ENCODE assay signal across 16 cellular contexts in genomic region chr6:123972600-123973294, GRCh38.
A peak's percentile ranks its signal among the peaks of the same experiment; 100 is the strongest.
DNase-seq lines count a peak whose midpoint lies in the region; ATAC-seq and TF ChIP-seq lines count a peak whose summit lies in the region.
"Had no signal": no experiment of that assay in that cellular context is flagged by ENCODE, and none has a peak within 500 bp of the region (broad histone marks: within the 10 kb centered on the region; RNA-seq: fewer than 3 reads in every experiment).

No MANE protein-coding gene starts in this region.

- peaks cover 6% of the 10 kb centered on the region for H3K9me3 Mint-ChIP-seq in mesothelial cell of epicardium
- peaks cover 7% of the 10 kb centered on the region; the same call in 1 of the 2 replicates for H3K9me3 Mint-ChIP-seq in WTC11

- H3K36me3 Mint-ChIP-seq in mesothelial cell of epicardium (peaks cover 1% of the 10 kb centered on the region), WTC11 (no peaks in the 10 kb centered on the region)
- H3K36me3 Mint-ChIP-seq: CD4-positive, CD25-positive, alpha-beta regulatory T cell; CD8-positive, alpha-beta T cell had no signal

- TF ChIP-seq CTCF in LNCaP clone FGC (IDR thresholded peaks at IDR 0.05; ENCODE audit: control insufficient read depth, extremely low read depth, insufficient read depth) (no peak), mesothelial cell of epicardium (IDR thresholded peaks at IDR 0.05; ENCODE audit: unreplicated experiment) (no peak), WTC11 (IDR thresholded peaks at IDR 0.05) (no peak)

- CTCF ChIA-PET in WTC11 (lab: Charles Lee): interaction anchor here (1.0 kb wide), 1 partner anchor 170 kb away, joined by 3 read pairs; no protein-coding TSS in a partner anchor

- H3K27ac Mint-ChIP-seq in mesothelial cell of epicardium (peak overlapping the region; percentile 18), WTC11 (no peak overlapping the region)
- H3K27ac Mint-ChIP-seq: B cell; CD8-positive, alpha-beta T cell had no signal

- no peak overlapping the region for H3K4me3 ChIP-seq in LNCaP clone FGC (ENCODE audit: low read depth, low read length)
- H3K4me3 ChIP-seq: BLaER1, GM23248 had no signal

- DNase-seq in LNCaP clone FGC (ENCODE audit: low read depth) (peak; percentile 54), NCI-H69 (lab: John Stamatoyannopoulos, UW) (peak; percentile 39), mesothelial cell of epicardium (ENCODE audit: low spot score in 2 of 2, unreplicated experiment in 2 of 2) (no peak), WTC11 (ENCODE audit: low spot score) (no peak), HuH-7 (ENCODE audit: low spot score) (no peak), T-helper 9 cell (no peak)
- DNase-seq: Caco-2; CD4-positive, CD25-positive, alpha-beta regulatory T cell; CD8-positive, alpha-beta T cell; DMS153; DND-41; GM23248; H7; HCEC 1CT had no signal

- H3K4me1 Mint-ChIP-seq in mesothelial cell of epicardium: peaks cover 13% of the 10 kb centered on the region
- peaks cover 10% of the 10 kb centered on the region for H3K4me1 Mint-ChIP-seq in WTC11
- H3K4me1 Mint-ChIP-seq: B cell; CD4-positive, CD25-positive, alpha-beta regulatory T cell had no signal

- no peak overlapping the region for H3K4me3 Mint-ChIP-seq in mesothelial cell of epicardium
- H3K4me3 Mint-ChIP-seq in WTC11: no peak overlapping the region
- H3K4me3 Mint-ChIP-seq: B cell; CD4-positive, CD25-positive, alpha-beta regulatory T cell; CD8-positive, alpha-beta T cell had no signal

- ATAC-seq in WTC11: no peak
- ATAC-seq: CD8-positive, alpha-beta T cell had no signal

- H3K27me3 Mint-ChIP-seq in mesothelial cell of epicardium (ENCODE audit: low read depth) (peaks cover 29% of the 10 kb centered on the region), WTC11 (ENCODE audit: low read depth) (no peaks in the 10 kb centered on the region)
- H3K27me3 Mint-ChIP-seq: B cell; CD4-positive, CD25-positive, alpha-beta regulatory T cell had no signal

- POLR2A ChIA-PET in WTC11 (lab: Charles Lee): no interaction called here

TF ChIP-seq in WTC11, 78 proteins besides CTCF, POLR2A, EP300 and RAD21:
- TF ChIP-seq IRF2 (CRISPR knock-in tag; IDR thresholded peaks at IDR 0.05; ENCODE audit: borderline replicate concordance, low read depth) (no peak), ZBTB43 (CRISPR knock-in tag; IDR thresholded peaks at IDR 0.05) (no peak), FOXJ3 (CRISPR knock-in tag; IDR thresholded peaks at IDR 0.05; ENCODE audit: borderline replicate concordance) (no peak), ZNF121 (CRISPR knock-in tag; IDR thresholded peaks at IDR 0.05) (no peak), FOXP1 (CRISPR knock-in tag; IDR thresholded peaks at IDR 0.05; ENCODE audit: borderline replicate concordance) (no peak), ZNF416 (CRISPR knock-in tag; IDR thresholded peaks at IDR 0.05) (no peak), ZNF512 (CRISPR knock-in tag; IDR thresholded peaks at IDR 0.05; ENCODE audit: borderline replicate concordance) (no peak), TP53 (CRISPR knock-in tag; IDR thresholded peaks at IDR 0.05) (no peak), USF1 (CRISPR knock-in tag; IDR thresholded peaks at IDR 0.05) (no peak), RELA (CRISPR knock-in tag; IDR thresholded peaks at IDR 0.05; ENCODE audit: borderline replicate concordance) (no peak), SP1 (CRISPR knock-in tag; conservative IDR thresholded peaks at IDR 0.05) (no peak), ZNF138 (CRISPR knock-in tag; conservative IDR thresholded peaks at IDR 0.05) (no peak), PREB (CRISPR knock-in tag; IDR thresholded peaks at IDR 0.05; ENCODE audit: borderline replicate concordance) (no peak), ZNF317 (CRISPR knock-in tag; IDR thresholded peaks at IDR 0.05; ENCODE audit: borderline replicate concordance, low read depth) (no peak), RORB (CRISPR knock-in tag; IDR thresholded peaks at IDR 0.05) (no peak), CREB1 (CRISPR knock-in tag; IDR thresholded peaks at IDR 0.05) (no peak), ATF3 (CRISPR knock-in tag; conservative IDR thresholded peaks at IDR 0.05) (no peak), MXD4 (CRISPR knock-in tag; IDR thresholded peaks at IDR 0.05; ENCODE audit: borderline replicate concordance) (no peak)

Comparison
In these comparisons a context has a peak if more than half of its experiments do, and no peak if none do; other contexts are left out.
1. DNase-seq: peak in LNCaP clone FGC (single experiment) and NCI-H69 (single experiment); none in mesothelial cell of epicardium (0 of 2), WTC11 (single experiment), HuH-7 (single experiment) and T-helper 9 cell (single experiment).